Comparison of ENCODE assay signal across 12 cellular contexts in the genomic region with DNA sequence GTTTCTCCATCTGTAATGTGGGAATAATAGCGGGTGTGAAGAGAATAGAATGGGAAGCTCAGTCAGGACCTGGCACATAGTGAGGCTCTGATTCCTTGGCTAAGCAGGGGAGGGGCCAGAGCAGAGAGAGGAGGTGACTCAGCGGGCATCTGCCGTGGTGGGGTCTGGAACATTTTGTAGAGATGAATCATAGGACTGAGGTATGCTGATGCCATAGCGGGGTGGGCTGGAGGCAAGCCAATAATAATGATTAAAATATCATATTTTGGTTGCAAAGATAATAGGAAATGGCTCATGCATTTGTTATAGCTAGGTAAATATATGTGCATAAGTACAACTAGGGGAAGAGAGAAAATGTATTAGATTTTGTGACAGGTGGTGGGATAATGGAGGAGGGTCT. TPM values are rescaled to one million over a fixed set of nuclear protein-coding genes. Genes with fewer than 3 reads are reported as not detected.
A peak's percentile ranks its signal among the peaks of the same experiment; 100 is the strongest.
DNase-seq lines count a peak whose midpoint lies in the region; ATAC-seq and TF ChIP-seq lines count a peak whose summit lies in the region.
"Had no signal": no experiment of that assay in that cellular context is flagged by ENCODE, and none has a peak within 500 bp of the region (broad histone marks: within the 10 kb centered on the region; RNA-seq: fewer than 3 reads in every experiment).

No MANE protein-coding gene starts in this region.

- H3K27me3 ChIP-seq in HCT116 (ENCODE audit: insufficient read depth, low read length) (no peaks in the 10 kb centered on the region), suprapubic skin (no peaks in the 10 kb centered on the region), GM23338 (ENCODE audit: insufficient read depth) (no peaks in the 10 kb centered on the region)
- H3K27me3 ChIP-seq: upper lobe of left lung had no signal

- no peaks in the 10 kb centered on the region for H3K36me3 Mint-ChIP-seq in activated CD4-positive, alpha-beta memory T cell treated with anti-CD3 and anti-CD28 coated beads, Interleukin-2, amount 10 ng/mL, durations not matched to agents 7 days and 5 days (ENCODE audit: low read depth)
- H3K36me3 Mint-ChIP-seq in GM23338 (ENCODE audit: low read depth): no peaks in the 10 kb centered on the region
- H3K36me3 Mint-ChIP-seq: activated CD8-positive, alpha-beta memory T cell treated with anti-CD3 and anti-CD28 coated beads, Interleukin-2, amount 10 ng/mL, durations not matched to agents 7 days and 5 days had no signal

- TF ChIP-seq CTCF in HCT116 (IDR thresholded peaks at IDR 0.05 in 2 of 3, conservative IDR thresholded peaks at IDR 0.05 in 1 of 3; ENCODE audit: borderline replicate concordance in 1 of 3, insufficient read depth in 1 of 3, low read depth in 2 of 3, low read length in 2 of 3): no peak
- TF ChIP-seq CTCF in suprapubic skin (IDR thresholded peaks at IDR 0.05): no peak
- no peak for TF ChIP-seq CTCF in GM23338 (conservative IDR thresholded peaks at IDR 0.05; ENCODE audit: low read depth in 2 of 2)

- TF ChIP-seq POLR2A in HCT116 (IDR thresholded peaks at IDR 0.05; ENCODE audit: borderline replicate concordance, extremely low read depth, insufficient read depth, insufficient read length): no peak
- TF ChIP-seq POLR2A in suprapubic skin (IDR thresholded peaks at IDR 0.05): no peak

- RAD21 ChIA-PET in HCT116 (lab: Charles Lee; ENCODE audit: low non-redundant PET in 1 of 2, low total read pairs in 2 of 2, uncharacterized antibody in 2 of 2, unreplicated experiment in 2 of 2): no interaction called here

- peak overlapping the region; percentile 83 for H3K4me2 ChIP-seq in HCT116 (ENCODE audit: low read length)
- no peak overlapping the region for H3K4me2 ChIP-seq in GM23338

- H3K9me3 Mint-ChIP-seq in activated CD4-positive, alpha-beta memory T cell treated with anti-CD3 and anti-CD28 coated beads, Interleukin-2, amount 10 ng/mL, durations not matched to agents 7 days and 5 days: no peaks in the 10 kb centered on the region
- H3K9me3 Mint-ChIP-seq in GM23338: peaks cover 9% of the 10 kb centered on the region; the same call in 2 of the 3 replicates

- peak; percentile 81 for DNase-seq in 8988T
- peak; percentile 74 for DNase-seq in HCT116 (ENCODE audit: low read depth, low spot score)
- peak; percentile 78 for DNase-seq in T1000 (lab: John Stamatoyannopoulos, UW)
- peak; percentile 7 for DNase-seq in foreskin melanocyte
- DNase-seq in activated CD4-positive, alpha-beta memory T cell treated with anti-CD3 and anti-CD28 coated beads, Interleukin-2, amount 10 ng/mL, durations not matched to agents 7 days and 5 days: no peak
- DNase-seq in suprapubic skin (ENCODE audit: low spot score in 2 of 2): no peak
- DNase-seq in GM23338 (ENCODE audit: low spot score): no peak
- DNase-seq in stimulated activated CD4-positive, alpha-beta T cell treated with anti-CD3 and anti-CD28 coated beads, Interleukin-4, amount 100 ng/mL, for 1 hour: no peak
- DNase-seq: activated CD8-positive, alpha-beta memory T cell treated with anti-CD3 and anti-CD28 coated beads, Interleukin-2, amount 10 ng/mL, durations not matched to agents 7 days and 5 days; left ventricle myocardium superior; upper lobe of left lung had no signal

- H3K9me3 ChIP-seq in HCT116 (ENCODE audit: control insufficient read depth in 1 of 2, insufficient read depth in 1 of 2, low read depth in 1 of 2, low read length in 2 of 2) (no peaks in the 10 kb centered on the region), suprapubic skin (no peaks in the 10 kb centered on the region)
- H3K9me3 ChIP-seq: upper lobe of left lung had no signal

- H3F3A ChIP-seq in GM23338 (replicated peaks; ENCODE audit: low read depth): no peaks in the 10 kb centered on the region

- H3K27ac ChIP-seq in HCT116 (ENCODE audit: low read depth, low read length): peak overlapping the region; percentile 41; the same call in 1 of the 2 replicates
- H3K27ac ChIP-seq in suprapubic skin: no peak overlapping the region
- H3K27ac ChIP-seq in GM23338 (ENCODE audit: low read depth): no peak overlapping the region
- H3K27ac ChIP-seq: coronary artery, upper lobe of left lung had no signal

- no peak overlapping the region for H3K27ac Mint-ChIP-seq in activated CD4-positive, alpha-beta memory T cell treated with anti-CD3 and anti-CD28 coated beads, Interleukin-2, amount 10 ng/mL, durations not matched to agents 7 days and 5 days
- H3K27ac Mint-ChIP-seq in GM23338: no peak overlapping the region
- H3K27ac Mint-ChIP-seq: activated CD8-positive, alpha-beta memory T cell treated with anti-CD3 and anti-CD28 coated beads, Interleukin-2, amount 10 ng/mL, durations not matched to agents 7 days and 5 days had no signal

- POLR2A ChIA-PET in HCT116 (lab: Charles Lee): interaction anchor here (0.6 kb wide), 1 partner anchor 152 kb away, joined by 4 read pairs; no protein-coding TSS in a partner anchor
- POLR2A ChIA-PET in activated CD4-positive, alpha-beta memory T cell treated with anti-CD3 and anti-CD28 coated beads, Interleukin-2, amount 10 ng/mL, durations not matched to agents 7 days and 5 days (lab: Charles Lee): no interaction called here

- H3K4me3 Mint-ChIP-seq in activated CD4-positive, alpha-beta memory T cell treated with anti-CD3 and anti-CD28 coated beads, Interleukin-2, amount 10 ng/mL, durations not matched to agents 7 days and 5 days: no peak overlapping the region
- H3K4me3 Mint-ChIP-seq in GM23338: no peak overlapping the region
- H3K4me3 Mint-ChIP-seq: activated CD8-positive, alpha-beta memory T cell treated with anti-CD3 and anti-CD28 coated beads, Interleukin-2, amount 10 ng/mL, durations not matched to agents 7 days and 5 days had no signal

- H3K4me1 Mint-ChIP-seq in activated CD4-positive, alpha-beta memory T cell treated with anti-CD3 and anti-CD28 coated beads, Interleukin-2, amount 10 ng/mL, durations not matched to agents 7 days and 5 days: no peaks in the 10 kb centered on the region
- peaks cover 24% of the 10 kb centered on the region for H3K4me1 Mint-ChIP-seq in GM23338
- H3K4me1 Mint-ChIP-seq: activated CD8-positive, alpha-beta memory T cell treated with anti-CD3 and anti-CD28 coated beads, Interleukin-2, amount 10 ng/mL, durations not matched to agents 7 days and 5 days had no signal

- H3K9ac ChIP-seq in HCT116 (ENCODE audit: low read length): peak overlapping the region; percentile 59

- TF ChIP-seq RAD21 in HCT116 (IDR thresholded peaks at IDR 0.05; ENCODE audit: low read depth): no peak

- H3K79me2 ChIP-seq in HCT116 (ENCODE audit: insufficient read depth, low read length): no peaks in the 10 kb centered on the region
- H3K79me2 ChIP-seq in GM23338 (replicated peaks; ENCODE audit: insufficient read depth): no peaks in the 10 kb centered on the region

- WGBS in suprapubic skin: 26% methylated on average over 4 of the region's 4 CpGs

- H2AFZ ChIP-seq in HCT116 (ENCODE audit: low read depth, low read length, poor library complexity, severe bottlenecking) (peak overlapping the region; percentile 12), GM23338 (no peak overlapping the region; the same call in 1 of the 2 replicates)

- BruUV-seq in HCT116 (replicated peaks; lab: Mats Ljungman, UMichigan): no TSS peak

- no peaks in the 10 kb centered on the region for H3K36me3 ChIP-seq in HCT116 (ENCODE audit: control insufficient read depth in 1 of 2, insufficient read depth in 2 of 2, low read length in 2 of 2)
- no peaks in the 10 kb centered on the region for H3K36me3 ChIP-seq in suprapubic skin
- H3K36me3 ChIP-seq in GM23338 (ENCODE audit: insufficient read depth): no peaks in the 10 kb centered on the region
- H3K36me3 ChIP-seq: upper lobe of left lung had no signal

- ATAC-seq in HCT116: peak; percentile 82
- no peak for ATAC-seq in GM23338
- ATAC-seq: activated CD8-positive, alpha-beta memory T cell treated with anti-CD3 and anti-CD28 coated beads, Interleukin-2, amount 10 ng/mL, durations not matched to agents 7 days and 5 days; left ventricle myocardium superior had no signal

- H4K20me1 ChIP-seq in HCT116 (ENCODE audit: insufficient read depth): no peaks in the 10 kb centered on the region
- H4K20me1 ChIP-seq in GM23338 (replicated peaks; ENCODE audit: insufficient read depth): no peaks in the 10 kb centered on the region

- H3K27me3 Mint-ChIP-seq in activated CD4-positive, alpha-beta memory T cell treated with anti-CD3 and anti-CD28 coated beads, Interleukin-2, amount 10 ng/mL, durations not matched to agents 7 days and 5 days: peaks cover 6% of the 10 kb centered on the region
- H3K27me3 Mint-ChIP-seq in GM23338 (ENCODE audit: insufficient read depth, low read depth, poor library complexity): peaks cover 5% of the 10 kb centered on the region

- no peak for TF ChIP-seq EP300 in suprapubic skin (IDR thresholded peaks at IDR 0.05)

- H3K4me3 ChIP-seq in HCT116 (replicated peaks in 1 of 2; ENCODE audit: low read depth in 1 of 2, low read length in 2 of 2) (peak overlapping the region; percentile 8 to 44; a peak in 3 of 4 replicates), suprapubic skin (no peak overlapping the region), GM23338 (no peak overlapping the region)
- H3K4me3 ChIP-seq: coronary artery, upper lobe of left lung had no signal

- intact Hi-C loops in HCT116 (cut with micrococcal nuclease): no loop called here

- H3K4me1 ChIP-seq in HCT116 (ENCODE audit: control insufficient read depth in 1 of 2, insufficient read depth in 2 of 2, low read length in 2 of 2) (peaks cover 40 to 46% of the 10 kb centered on the region in 2 experiments), suprapubic skin (peaks cover 25% of the 10 kb centered on the region), GM23338 (ENCODE audit: insufficient read depth) (peaks cover 9% of the 10 kb centered on the region)
- H3K4me1 ChIP-seq: upper lobe of left lung had no signal

- CTCF ChIA-PET in HCT116 (lab: Charles Lee): no interaction called here
- CTCF ChIA-PET in activated CD4-positive, alpha-beta memory T cell treated with anti-CD3 and anti-CD28 coated beads, Interleukin-2, amount 10 ng/mL, durations not matched to agents 7 days and 5 days (lab: Charles Lee): no interaction called here

- no peaks in the 10 kb centered on the region for H3K9me2 ChIP-seq in HCT116 (ENCODE audit: insufficient read depth)
- peaks cover 10% of the 10 kb centered on the region for H3K9me2 ChIP-seq in GM23338 (ENCODE audit: insufficient read depth)

RNA-seq across cellular contexts. Expression of a gene that starts 11.2 kb away (rescaled TPM):
- total RNA-seq in HCT116 (2021; ENCODE audit: unreplicated experiment) (not detected), suprapubic skin (under 1 TPM in 2 of 4 donors, not detected in 2; 0.30 to 0.56 TPM)
- 0.06 TPM in 1 of 2 replicates, not detected in the other for polyA plus RNA-seq in HCT116 (2012)
- total RNA-seq in activated CD4-positive, alpha-beta memory T cell treated with anti-CD3 and anti-CD28 coated beads, Interleukin-2, amount 10 ng/mL, durations not matched to agents 7 days and 5 days: not detected
- total RNA-seq in GM23338 (2014; rRNA removed; shearing (Covaris generic)): not detected in 2 replicates
- not detected in 2 replicates for polyA plus RNA-seq in GM23338 (2016; fragmentation: Nextera tagmentation; extraction: Ambion mirVana)
- total RNA-seq: activated CD8-positive, alpha-beta memory T cell treated with anti-CD3 and anti-CD28 coated beads, Interleukin-2, amount 10 ng/mL, durations not matched to agents 7 days and 5 days; left ventricle myocardium superior; upper lobe of left lung had no signal

RNA-seq across cellular contexts. Expression of a gene that starts 23.9 kb away (rescaled TPM):
- total RNA-seq in HCT116 (2021; ENCODE audit: unreplicated experiment) (13.9 TPM), suprapubic skin (10 to 100 TPM; 15.9 to 27.2 (median 20.8) TPM)
- polyA plus RNA-seq in HCT116 (2012): 18.4 and 18.6 TPM in 2 replicates
- 1 to 10 TPM; 9.3 to 9.7 TPM for total RNA-seq in activated CD4-positive, alpha-beta memory T cell treated with anti-CD3 and anti-CD28 coated beads, Interleukin-2, amount 10 ng/mL, durations not matched to agents 7 days and 5 days
- total RNA-seq in GM23338 (2014; rRNA removed; shearing (Covaris generic)): 7.4 and 9.0 TPM in 2 replicates
- 13.3 and 14.3 TPM in 2 replicates for polyA plus RNA-seq in GM23338 (2016; fragmentation: Nextera tagmentation; extraction: Ambion mirVana)

Comparison
In these comparisons a context has a peak if more than half of its experiments do, and no peak if none do; other contexts are left out.
1. DNase-seq: peak in 8988T (single experiment), HCT116 (single experiment), T1000 (single experiment) and foreskin melanocyte (single experiment); none in activated CD4-positive, alpha-beta memory T cell treated with anti-CD3 and anti-CD28 coated beads, Interleukin-2, amount 10 ng/mL, durations not matched to agents 7 days and 5 days (single experiment), suprapubic skin (0 of 2), GM23338 (single experiment) and stimulated activated CD4-positive, alpha-beta T cell treated with anti-CD3 and anti-CD28 coated beads, Interleukin-4, amount 100 ng/mL, for 1 hour (single experiment).
2. H3K4me3 ChIP-seq: peak in HCT116 (2 of 2); none in suprapubic skin (single experiment) and GM23338 (single experiment).